ENCODE assay signal across 29 cellular contexts in the genomic region with DNA sequence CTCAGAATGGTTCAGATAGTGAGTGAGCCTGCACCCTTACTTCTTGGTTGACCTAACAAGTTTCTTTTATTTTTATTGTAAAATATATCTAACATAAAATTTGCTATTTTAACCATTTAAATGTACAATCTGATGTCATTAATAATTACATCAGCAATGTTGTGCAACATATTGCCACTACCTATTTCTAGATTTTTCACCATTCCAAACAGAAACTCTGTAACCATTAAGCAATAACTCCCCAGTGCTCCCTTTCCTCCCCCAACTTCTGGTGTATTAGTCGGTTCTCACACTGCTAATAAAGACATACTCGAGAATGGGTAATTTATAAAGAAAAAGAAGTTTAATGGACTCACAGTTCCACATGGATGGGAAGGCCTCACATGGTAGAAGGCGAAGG.
"Had no signal": no experiment of that assay in that cellular context is flagged by ENCODE, and none has a peak within 500 bp of the region (broad histone marks: within the 10 kb centered on the region; RNA-seq: fewer than 3 reads in every experiment).

No MANE protein-coding gene starts in this region.

- H3K36me3 Mint-ChIP-seq: naive B cell had no signal

- DNase-seq: effector CD8-positive, alpha-beta T cell; effector memory CD8-positive, alpha-beta T cell; endodermal cell; erythroblast; esophagus squamous epithelium; foreskin fibroblast; foreskin melanocyte; gastrocnemius medialis; glutamatergic neuron; head of caudate nucleus; heart right ventricle; hypothalamus; immature natural killer cell; islet precursor cell; kidney; kidney glomerular epithelial cell; left colon; left lung; lower lobe of right lung; mesenchymal stem cell; mucosa of descending colon; naive B cell; naive thymus-derived CD8-positive, alpha-beta T cell had no signal

- FAIRE-seq: colon, endometrium, kidney had no signal

- H3K9me3 ChIP-seq: esophagus squamous epithelium, gastrocnemius medialis, heart right ventricle, left lung, lower lobe of right lung, mucosa of descending colon had no signal

- ATAC-seq: effector memory CD8-positive, alpha-beta T cell; esophagus mucosa; gastrocnemius medialis; heart right ventricle; left colon; left lung; lower lobe of right lung; mucosa of descending colon; naive thymus-derived CD8-positive, alpha-beta T cell had no signal

- H3K4me3 ChIP-seq: coronary artery, esophagus squamous epithelium, gastrocnemius medialis, heart right ventricle, left lung, lower lobe of right lung, mucosa of descending colon had no signal

- H3K27ac Mint-ChIP-seq: effector memory CD8-positive, alpha-beta T cell; endodermal cell; immature natural killer cell; mesothelial cell of epicardium; naive thymus-derived CD8-positive, alpha-beta T cell had no signal

- H3K4me3 Mint-ChIP-seq: effector memory CD8-positive, alpha-beta T cell; endodermal cell; immature natural killer cell; mesothelial cell of epicardium; naive B cell; naive thymus-derived CD8-positive, alpha-beta T cell had no signal

- H3K27ac ChIP-seq: coronary artery, epithelial cell of prostate, esophagus squamous epithelium, gastrocnemius medialis, heart right ventricle, left lung, lower lobe of right lung had no signal

- H3K9me3 Mint-ChIP-seq: effector memory CD8-positive, alpha-beta T cell; endodermal cell; immature natural killer cell; mesothelial cell of epicardium; naive B cell; naive thymus-derived CD8-positive, alpha-beta T cell had no signal

- H3K4me1 ChIP-seq: esophagus squamous epithelium, gastrocnemius medialis, left lung, lower lobe of right lung had no signal

- H3K27me3 Mint-ChIP-seq: effector memory CD8-positive, alpha-beta T cell; naive B cell; naive thymus-derived CD8-positive, alpha-beta T cell had no signal

- H3K27me3 ChIP-seq: esophagus squamous epithelium, gastrocnemius medialis, heart right ventricle, left lung had no signal

- H3K36me3 ChIP-seq: gastrocnemius medialis, left lung, lower lobe of right lung had no signal

- H3K4me1 Mint-ChIP-seq: endodermal cell; immature natural killer cell; mesothelial cell of epicardium; naive thymus-derived CD8-positive, alpha-beta T cell had no signal
